Comparison of ENCODE assay signal across 8 cellular contexts in genomic region chr1:155562581-155563376, GRCh38.
DNase-seq lines count a peak whose midpoint lies in the region; ATAC-seq lines count a peak whose summit lies in the region.

Gene ASH1L, minus strand, starts transcription at chr1:155562803. Its CDS starts 41,284 bp downstream, at chr1:155521519.

- H3K27me3 ChIP-seq in layer of hippocampus (ENCODE audit: control insufficient read depth, insufficient read depth, low read length): no peaks in the 10 kb centered on the region

- H3K27ac ChIP-seq in cingulate gyrus (ENCODE audit: low read depth, low read length) (peak within 1 kb of the TSS; percentile 100), layer of hippocampus (ENCODE audit: low read depth, low read length) (peak within 1 kb of the TSS; percentile 100)

- ATAC-seq in HG03457 (IDR thresholded peaks at IDR 0.05; ENCODE audit: unreplicated experiment): peak; percentile 50

- peak; percentile 95 for DNase-seq in Ammon's horn (ENCODE audit: low spot score)
- DNase-seq in GM19240 (ENCODE audit: insufficient read length, low spot score): peak; percentile 68
- DNase-seq in NCI-H526 (lab: John Stamatoyannopoulos, UW): peak; percentile 98 to 100
- peak; percentile 94 for DNase-seq in activated CD4-positive, alpha-beta T cell treated with anti-CD3 and anti-CD28 coated beads for 48 hours
- DNase-seq in stimulated activated CD4-positive, alpha-beta T cell treated with anti-CD3 and anti-CD28 coated beads, Interleukin-1b, Interleukin-23, amount 100 ng/mL, for 24 hours (ENCODE audit: low read depth in 4 of 4, low spot score in 1 of 4): peak; percentile 76 to 94 (median 87)

Comparison
In these comparisons a context has a peak if more than half of its experiments do, and no peak if none do; other contexts are left out.
1. Peak in every context shown above with its lines: DNase-seq, ATAC-seq and H3K27ac ChIP-seq.